In the genomic region with DNA sequence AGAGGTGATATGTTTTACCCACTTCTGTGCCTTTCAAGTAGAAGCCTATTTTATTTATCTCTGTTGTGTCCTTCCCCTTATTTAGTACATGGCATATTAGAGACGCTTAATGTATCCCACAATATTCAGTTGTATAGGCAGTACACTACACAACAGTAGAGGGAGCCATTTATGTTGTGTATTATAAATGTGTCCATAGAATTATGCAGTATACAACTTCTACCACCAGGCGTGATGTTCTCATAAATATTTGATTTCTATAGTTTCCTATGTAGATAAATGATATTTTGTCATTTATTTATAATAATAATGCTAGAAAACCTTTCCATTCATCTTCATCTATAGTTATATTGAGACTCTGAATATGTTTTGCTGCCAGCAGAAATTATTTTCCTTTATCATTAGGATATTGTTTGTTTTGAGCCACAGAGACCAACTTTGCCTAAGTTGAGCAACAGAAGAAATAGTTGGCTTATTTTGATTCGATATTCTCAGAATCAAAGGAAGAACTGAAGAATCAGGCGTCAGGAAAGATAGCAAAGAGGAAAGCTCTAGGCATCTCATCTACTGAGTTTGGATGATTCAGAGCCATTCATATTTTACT, we compare ENCODE assay signal across 8 cellular contexts.
DNase-seq lines count a peak whose midpoint lies in the region; ATAC-seq lines count a peak whose summit lies in the region.

No MANE protein-coding gene starts in this region.

- H3K4me1 Mint-ChIP-seq in CD8-positive, alpha-beta memory T cell = no peaks in the 10 kb centered on the region

- DNase-seq in SHP77 treated with DMSO at 0.1 percent for 48 hours (lab: John Stamatoyannopoulos, UW) (peak; percentile 1), left kidney (ENCODE audit: low read depth, low spot score) (peak; percentile 5), HK-2 (ENCODE audit: unreplicated experiment) (no peak), hypothalamus (lab: John Stamatoyannopoulos, UW) (no peak)
- DNase-seq in CD8-positive, alpha-beta memory T cell = no peak
- no peak for DNase-seq in NK-92 treated with Interleukin-12 subunit alpha and Interleukin-12 subunit beta, amount 100 ng/mL, for 24 hours (lab: John Stamatoyannopoulos, UW)

- H3K4me3 Mint-ChIP-seq in CD8-positive, alpha-beta memory T cell = no peak overlapping the region

- no peaks in the 10 kb centered on the region for H3K36me3 ChIP-seq in CD8-positive, alpha-beta memory T cell (ENCODE audit: insufficient read depth, low read length)

- H3K36me3 Mint-ChIP-seq in CD8-positive, alpha-beta memory T cell = no peaks in the 10 kb centered on the region

- POLR2A ChIA-PET in CD8-positive, alpha-beta memory T cell (lab: Charles Lee) = no interaction called here

- peak; percentile 47 for ATAC-seq in GM18508 (IDR thresholded peaks at IDR 0.05; ENCODE audit: insufficient read depth, unreplicated experiment)
- ATAC-seq in HG03135 (IDR thresholded peaks at IDR 0.05; ENCODE audit: unreplicated experiment) = peak; percentile 90

- no peaks in the 10 kb centered on the region for H3K9me3 ChIP-seq in CD8-positive, alpha-beta memory T cell (ENCODE audit: low read length)

- no peak overlapping the region for H3K27ac Mint-ChIP-seq in CD8-positive, alpha-beta memory T cell

- no peaks in the 10 kb centered on the region for H3K4me1 ChIP-seq in CD8-positive, alpha-beta memory T cell (ENCODE audit: insufficient read depth, low read length)

- H3K27me3 ChIP-seq in CD8-positive, alpha-beta memory T cell (ENCODE audit: insufficient read depth, low read length, poor library complexity, severe bottlenecking) = no peaks in the 10 kb centered on the region

- H3K4me3 ChIP-seq in CD8-positive, alpha-beta memory T cell (ENCODE audit: low read length) = no peak overlapping the region

- H3K27me3 Mint-ChIP-seq in CD8-positive, alpha-beta memory T cell = no peaks in the 10 kb centered on the region

- H3K9me3 Mint-ChIP-seq in CD8-positive, alpha-beta memory T cell = peaks cover 0 to 21% (median 7%) of the 10 kb centered on the region in 5 donors

- H3K27ac ChIP-seq in CD8-positive, alpha-beta memory T cell (ENCODE audit: low read depth, low read length) = no peak overlapping the region

- CTCF ChIA-PET in CD8-positive, alpha-beta memory T cell (lab: Charles Lee) = no interaction called here

Comparison
In these comparisons a context has a peak if more than half of its experiments do, and no peak if none do; other contexts are left out.
1. DNase-seq: peak in SHP77 treated with DMSO at 0.1 percent for 48 hours (single experiment) and left kidney (single experiment); none in HK-2 (single experiment), CD8-positive, alpha-beta memory T cell (0 of 5), hypothalamus (0 of 51) and NK-92 treated with Interleukin-12 subunit alpha and Interleukin-12 subunit beta, amount 100 ng/mL, for 24 hours (single experiment).